In the genomic region with DNA sequence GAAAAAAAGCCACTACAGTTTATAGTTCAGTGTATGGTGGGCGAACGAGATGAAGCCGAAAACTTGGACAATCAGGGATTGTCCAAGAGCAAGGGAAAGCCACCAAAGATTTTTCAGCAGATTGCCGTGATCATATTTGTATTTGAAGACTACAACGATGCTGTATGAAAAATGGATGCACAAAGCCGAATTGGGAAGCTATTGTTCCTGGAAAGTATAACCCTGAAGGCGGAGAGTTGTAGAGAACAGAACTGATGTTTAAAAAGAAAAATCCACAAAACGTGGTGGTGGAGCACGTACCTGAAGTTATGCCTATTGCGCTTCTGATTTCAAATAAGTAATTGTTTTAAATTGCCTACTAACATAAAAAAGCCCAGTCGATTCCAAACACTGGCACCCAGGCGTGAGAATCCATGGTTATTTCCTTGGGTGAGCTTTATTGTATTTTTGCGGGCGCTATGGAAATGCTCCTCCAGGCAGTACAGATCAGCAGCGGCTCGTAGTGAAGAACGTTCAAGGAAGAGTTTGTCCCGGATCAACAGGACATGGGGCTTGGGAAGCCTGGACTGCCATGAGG, we compare ENCODE assay signal across 8 cellular contexts. TPM values are rescaled to one million over a fixed set of nuclear protein-coding genes. Genes with fewer than 3 reads are reported as not detected.
DNase-seq lines count a peak whose midpoint lies in the region; ATAC-seq and TF ChIP-seq lines count a peak whose summit lies in the region.

No MANE protein-coding gene starts in this region.

- in situ Hi-C loops in IMR-90 (cut with MboI; ENCODE audit: low sequenced_read_pairs): loop anchor here (25.0 kb wide), 1 partner anchor 1022 kb away; no protein-coding TSS in a partner anchor

- TF ChIP-seq CTCF in C4-2B (conservative IDR thresholded peaks at IDR 0.05) (no peak), IMR-90 (conservative IDR thresholded peaks at IDR 0.05; ENCODE audit: low read depth, low read length) (no peak), neural cell (IDR thresholded peaks at IDR 0.05; ENCODE audit: poor library complexity, severe bottlenecking) (no peak), glutamatergic neuron (IDR thresholded peaks at IDR 0.05; ENCODE audit: partially characterized antibody, unreplicated experiment) (no peak)

- peak overlapping the region; percentile 95 for H3K4ac ChIP-seq in IMR-90 (ENCODE audit: low read depth, low read length)

- H2AK9ac ChIP-seq in IMR-90 (replicated peaks; ENCODE audit: low read depth, low read length, poor library complexity): peak overlapping the region; percentile 80

- peak overlapping the region; percentile 97 for H3K14ac ChIP-seq in IMR-90 (replicated peaks; ENCODE audit: low read depth, low read length)

- WGBS in IMR-90 (ENCODE audit: extremely low coverage in 2 of 2, insufficient read length in 1 of 2), 2 experiments: 0% methylated on average over 5 of the region's 18 CpGs; no CpG with 5 or more reads in 1 of the 2 experiments

- H3K36me3 Mint-ChIP-seq in glutamatergic neuron (ENCODE audit: unreplicated experiment): no peaks in the 10 kb centered on the region

- H4K91ac ChIP-seq in IMR-90 (ENCODE audit: insufficient read depth, low read depth, low read length): peak overlapping the region; percentile 58

- H2BK15ac ChIP-seq in IMR-90 (ENCODE audit: low read depth, low read length): peak overlapping the region; percentile 25; the same call in 1 of the 3 replicates

- intact Hi-C loops in IMR-90 (cut with micrococcal nuclease): loop anchor here (5.0 kb wide), 1 partner anchor 452 kb away; a partner anchor contains a TSS

- H3K79me2 ChIP-seq in neural cell (replicated peaks; ENCODE audit: insufficient read depth, low read length): peaks cover 27% of the 10 kb centered on the region

- H3K9me3 ChIP-seq in IMR-90 (ENCODE audit: control insufficient read depth, insufficient read depth, low read length): no peaks in the 10 kb centered on the region
- no peaks in the 10 kb centered on the region for H3K9me3 ChIP-seq in neural cell (ENCODE audit: low read length)

- H3K9ac ChIP-seq in IMR-90 (ENCODE audit: low read depth, low read length) (peak overlapping the region; percentile 87), neural cell (ENCODE audit: low read length) (peak overlapping the region; percentile 72)

- no peaks in the 10 kb centered on the region for H3K9me2 ChIP-seq in neural cell (ENCODE audit: insufficient read depth, low read length)

- TF ChIP-seq POLR2A in IMR-90 (IDR thresholded peaks at IDR 0.05; ENCODE audit: low read depth, low read length): no peak

- peak overlapping the region; percentile 80 for H2BK120ac ChIP-seq in IMR-90 (ENCODE audit: low read depth, low read length)

- dilution Hi-C loops in IMR-90 (cut with HindIII; ENCODE audit: low sequenced_read_pairs, unreplicated experiment): no loop called here

- H3K27ac Mint-ChIP-seq in glutamatergic neuron (ENCODE audit: unreplicated experiment): no peak overlapping the region

- no peak for ATAC-seq in IMR-90 (ENCODE audit: low read depth)
- ATAC-seq in HG03039 (IDR thresholded peaks at IDR 0.05; ENCODE audit: unreplicated experiment): no peak

- H3F3A ChIP-seq in neural cell (ENCODE audit: insufficient read depth, low read length, poor library complexity, severe bottlenecking): no peaks in the 10 kb centered on the region

- H3K18ac ChIP-seq in IMR-90 (ENCODE audit: low read depth, low read length): peak overlapping the region; percentile 59

- H3K9me3 Mint-ChIP-seq in glutamatergic neuron (ENCODE audit: unreplicated experiment): peaks cover 3% of the 10 kb centered on the region

- peak overlapping the region; percentile 86 for H3K27ac ChIP-seq in C4-2B
- H3K27ac ChIP-seq in IMR-90 (ENCODE audit: insufficient read depth, low read length): peak overlapping the region; percentile 86
- peak overlapping the region; percentile 93 for H3K27ac ChIP-seq in cingulate gyrus (ENCODE audit: low read depth, low read length)
- H3K27ac ChIP-seq in neural cell (ENCODE audit: low read length): peak overlapping the region; percentile 70

- no peak for DNase-seq in IMR-90
- DNase-seq in glutamatergic neuron: no peak
- no peak for DNase-seq in stimulated activated CD4-positive, alpha-beta T cell treated with anti-CD3 and anti-CD28 coated beads, Interleukin-4, amount 100 ng/mL, for 4 hours
- no peak for DNase-seq in activated naive CD4-positive, alpha-beta T cell treated with Interleukin-2 at 50 U/mL for 16 hours

- peak overlapping the region; percentile 27 to 87 for H4K8ac ChIP-seq in IMR-90 (ENCODE audit: low read depth in 2 of 2, low read length in 2 of 2)

- H3K56ac ChIP-seq in IMR-90 (ENCODE audit: extremely low read depth, insufficient read depth, low read length): peak overlapping the region; percentile 80

- H3K27me3 Mint-ChIP-seq in glutamatergic neuron (ENCODE audit: unreplicated experiment): no peaks in the 10 kb centered on the region

- H3K4me3 ChIP-seq in IMR-90 (ENCODE audit: insufficient read depth, low read depth, low read length) (peak overlapping the region; percentile 63), neural cell (ENCODE audit: low read length) (peak overlapping the region; percentile 82)

- no peaks in the 10 kb centered on the region for H3K27me3 ChIP-seq in IMR-90 (ENCODE audit: control insufficient read depth, insufficient read depth, low read length)
- no peaks in the 10 kb centered on the region for H3K27me3 ChIP-seq in neural cell (ENCODE audit: insufficient read depth, low read depth, low read length)

- POLR2A ChIA-PET in IMR-90 (lab: Charles Lee; ENCODE audit: unreplicated experiment): no interaction called here

- H3K4me2 ChIP-seq in IMR-90 (ENCODE audit: low read depth, low read length) (peak overlapping the region; percentile 95), neural cell (ENCODE audit: low read length) (peak overlapping the region; percentile 37)

- TF ChIP-seq RAD21 in IMR-90 (IDR thresholded peaks at IDR 0.05; ENCODE audit: low read length) (no peak), neural cell (conservative IDR thresholded peaks at IDR 0.05) (no peak)

- peak overlapping the region; percentile 97 for H3K23ac ChIP-seq in IMR-90 (ENCODE audit: low read depth, low read length)

- H3K4me1 Mint-ChIP-seq in glutamatergic neuron (ENCODE audit: low read depth, unreplicated experiment): peaks cover 14% of the 10 kb centered on the region

- H3K4me3 Mint-ChIP-seq in glutamatergic neuron (ENCODE audit: unreplicated experiment): no peak overlapping the region

- TSS peak; percentile 79 for BruUV-seq in IMR-90 (replicated peaks; lab: Mats Ljungman, UMichigan)

- peaks cover 2% of the 10 kb centered on the region; the same call in 1 of the 2 replicates for H3K36me3 ChIP-seq in IMR-90 (ENCODE audit: control insufficient read depth, insufficient read depth, low read length)
- H3K36me3 ChIP-seq in neural cell (ENCODE audit: insufficient read depth, low read length): no peaks in the 10 kb centered on the region

- H3K9me1 ChIP-seq in IMR-90 (ENCODE audit: insufficient read depth, low read length): no peaks in the 10 kb centered on the region

- H2BK5ac ChIP-seq in IMR-90 (ENCODE audit: low read depth, low read length, poor library complexity, severe bottlenecking): peak overlapping the region; percentile 81

- peak overlapping the region; percentile 10; the same call in 1 of the 2 replicates for H2AK5ac ChIP-seq in IMR-90 (ENCODE audit: low read depth, low read length)

- peaks cover 11 to 36% of the 10 kb centered on the region in 2 experiments for H3K79me1 ChIP-seq in IMR-90 (ENCODE audit: low read depth in 1 of 2, low read length in 2 of 2)

- CTCF ChIA-PET in IMR-90 (lab: Yijun Ruan, JAX): interaction anchor here (0.5 to 1.9 kb wide), 2 partner anchors 312 to 530 kb away, joined by 3 to 10 read pairs; no protein-coding TSS in a partner anchor

- no peak for TF ChIP-seq EP300 in neural cell (conservative IDR thresholded peaks at IDR 0.05; ENCODE audit: poor library complexity, severe bottlenecking)

- peaks cover 27% of the 10 kb centered on the region; the same call in 1 of the 2 replicates for H4K20me1 ChIP-seq in IMR-90 (ENCODE audit: insufficient read depth, low read length)
- H4K20me1 ChIP-seq in neural cell (ENCODE audit: insufficient read depth): no peaks in the 10 kb centered on the region

- H4K5ac ChIP-seq in IMR-90 (ENCODE audit: low read depth, low read length): peak overlapping the region; percentile 73

- peaks cover 2% of the 10 kb centered on the region; the same call in 1 of the 2 replicates for H3K4me1 ChIP-seq in IMR-90 (ENCODE audit: control insufficient read depth, insufficient read depth, low read length)

- H2AFZ ChIP-seq in IMR-90 (replicated peaks; ENCODE audit: low read length, poor library complexity) (peak overlapping the region; percentile 96), neural cell (ENCODE audit: low read depth, low read length) (peak overlapping the region; percentile 29)

- H2BK20ac ChIP-seq in IMR-90 (ENCODE audit: low read depth, low read length): peak overlapping the region; percentile 37

TF ChIP-seq in IMR-90, 13 proteins besides CTCF, POLR2A, EP300 and RAD21 (continues in another document):
- TF ChIP-seq MXI1 (IDR thresholded peaks at IDR 0.05; ENCODE audit: borderline replicate concordance, low read depth, low read length): no peak
- no peak for TF ChIP-seq CHD1 (IDR thresholded peaks at IDR 0.05; ENCODE audit: low read depth, low read length)

TF ChIP-seq in neural cell, 6 proteins besides CTCF, POLR2A, EP300 and RAD21 (continues in another document):
- TF ChIP-seq SMC3 (conservative IDR thresholded peaks at IDR 0.05; ENCODE audit: poor library complexity): no peak
- TF ChIP-seq MXI1 (conservative IDR thresholded peaks at IDR 0.05; ENCODE audit: poor library complexity, severe bottlenecking): no peak
- no peak for TF ChIP-seq POLR2AphosphoS5 (IDR thresholded peaks at IDR 0.05)
- no peak for TF ChIP-seq TAF1 (IDR thresholded peaks at IDR 0.05; ENCODE audit: low read depth)
- TF ChIP-seq EZH2 (IDR thresholded peaks at IDR 0.05; ENCODE audit: borderline replicate concordance, insufficient read depth, low read length, poor library complexity, severe bottlenecking): no peak

RNA-seq across cellular contexts. Expression of a gene that starts 0.8 kb away (rescaled TPM):
- 175 and 219 TPM in 2 replicates for total RNA-seq in IMR-90 (2012; rRNA removed)
- polyA plus RNA-seq in IMR-90 (2012; rRNA removed): 68.4 and 90.8 TPM in 2 replicates
- 16.3 and 29.2 TPM in 2 replicates for polyA plus RNA-seq in IMR-90 (2012; cell fraction: cytosol; rRNA removed)
- 8.5 and 62.4 TPM in 2 replicates for polyA plus RNA-seq in IMR-90 (2012; cell fraction: nucleus; rRNA removed; ENCODE audit: low replicate concordance)
- 88.7 and 91.8 TPM in 2 replicates for polyA plus RNA-seq in neural cell
- polyA minus RNA-seq in neural cell: 113 and 122 TPM in 2 replicates
- total RNA-seq in glutamatergic neuron (ENCODE audit: unreplicated experiment): 173 TPM
